Comparison of ENCODE assay signal across 21 cellular contexts in genomic region chr1:182771187-182771984, GRCh38. TPM values are rescaled to one million over a fixed set of nuclear protein-coding genes. Genes with fewer than 3 reads are reported as not detected.
DNase-seq lines count a peak whose midpoint lies in the region; ATAC-seq and TF ChIP-seq lines count a peak whose summit lies in the region.
"Had no signal": no experiment of that assay in that cellular context is flagged by ENCODE, and none has a peak within 500 bp of the region (broad histone marks: within the 10 kb centered on the region; RNA-seq: fewer than 3 reads in every experiment).

No MANE protein-coding gene starts in this region.

- H3K9me3 ChIP-seq in Panc1 (ENCODE audit: control insufficient read depth, insufficient read depth, low read depth, low read length) = no peaks in the 10 kb centered on the region
- H3K9me3 ChIP-seq in fibroblast of lung (ENCODE audit: control insufficient read depth, insufficient read depth, low read depth, low read length) = no peaks in the 10 kb centered on the region
- H3K9me3 ChIP-seq: heart right ventricle, right lobe of liver, suprapubic skin had no signal

- TF ChIP-seq CTCF in C4-2B (conservative IDR thresholded peaks at IDR 0.05) = peak; percentile 15
- TF ChIP-seq CTCF in Panc1 (IDR thresholded peaks at IDR 0.05) = 0 out of 2 replicates have a peak, but pooled peaks have one; percentile 6
- TF ChIP-seq CTCF in fibroblast of lung (conservative IDR thresholded peaks at IDR 0.05 in 1 of 2, IDR thresholded peaks at IDR 0.05 in 1 of 2; ENCODE audit: low read depth in 1 of 2, low read length in 2 of 2) = peak; percentile 7 to 24
- TF ChIP-seq CTCF in neural crest cell (conservative IDR thresholded peaks at IDR 0.05) = peak; percentile 56

- DNase-seq in Panc1 (ENCODE audit: low read depth, low spot score) = no peak
- no peak for DNase-seq in fibroblast of lung (ENCODE audit: low read depth in 2 of 2)
- DNase-seq in neural crest cell (ENCODE audit: low read depth, low spot score) = no peak
- DNase-seq in NCI-H526 (lab: John Stamatoyannopoulos, UW) = no peak
- no peak for DNase-seq in EL
- DNase-seq in activated T-cell treated with anti-CD3 and anti-CD28 coated beads, Interleukin-2, amount 50 U/mL, for 72 hours = no peak
- DNase-seq: activated naive CD4-positive, alpha-beta T cell treated with anti-CD3 and anti-CD28 coated beads, Interleukin-2, amount 50 U/mL, for 16 hours; anterior cingulate cortex; CD4-positive, alpha-beta memory T cell; cerebellar nuclear complex; DMS79 treated with DMSO at 0.1 percent for 48 hours; effector CD4-positive, alpha-beta T cell; heart right ventricle; Kasumi-1; NCI-H1092 treated with DMSO at 0.1 percent for 48 hours; NCI-H2081; right lobe of liver; SW 1271 had no signal

- H3K4me1 ChIP-seq in Panc1 (ENCODE audit: control insufficient read depth, insufficient read depth, low read length) = no peaks in the 10 kb centered on the region
- H3K4me1 ChIP-seq in fibroblast of lung (ENCODE audit: control insufficient read depth, extremely low read depth, insufficient read depth, low read length) = no peaks in the 10 kb centered on the region
- H3K4me1 ChIP-seq: right lobe of liver, suprapubic skin had no signal

- H3K9ac ChIP-seq in fibroblast of lung (ENCODE audit: insufficient read depth, low read length) = no peak overlapping the region

- intact Hi-C loops in Panc1 (cut with micrococcal nuclease; ENCODE audit: unreplicated experiment) = no loop called here

- H3K4me2 ChIP-seq in fibroblast of lung (ENCODE audit: extremely low read depth, insufficient read depth, low read length) = no peak overlapping the region

- H3K27ac Mint-ChIP-seq in neural crest cell (ENCODE audit: unreplicated experiment) = no peak overlapping the region
- no peak overlapping the region for H3K27ac Mint-ChIP-seq in activated T-cell treated with anti-CD3 and anti-CD28 coated beads, Interleukin-2, amount 50 U/mL, for 72 hours
- H3K27ac Mint-ChIP-seq: CD4-positive, alpha-beta memory T cell had no signal

- BruUV-seq in Panc1 (replicated peaks; lab: Mats Ljungman, UMichigan) = no TSS peak

- H3K4me1 Mint-ChIP-seq in neural crest cell = no peaks in the 10 kb centered on the region
- H3K4me1 Mint-ChIP-seq in activated T-cell treated with anti-CD3 and anti-CD28 coated beads, Interleukin-2, amount 50 U/mL, for 72 hours (ENCODE audit: low read depth) = no peaks in the 10 kb centered on the region
- H3K4me1 Mint-ChIP-seq: CD4-positive, alpha-beta memory T cell had no signal

- H3K36me3 ChIP-seq in Panc1 (ENCODE audit: control insufficient read depth, insufficient read depth, low read length) (no peaks in the 10 kb centered on the region), fibroblast of lung (ENCODE audit: control insufficient read depth, insufficient read depth, low read length) (no peaks in the 10 kb centered on the region)
- H3K36me3 ChIP-seq: heart right ventricle, right lobe of liver, suprapubic skin had no signal

- H3K27me3 ChIP-seq in Panc1 (ENCODE audit: control insufficient read depth, insufficient read depth, low read length) (peaks cover 4% of the 10 kb centered on the region; the same call in 1 of the 2 replicates), fibroblast of lung (ENCODE audit: control insufficient read depth, insufficient read depth, low read length) (no peaks in the 10 kb centered on the region)
- H3K27me3 ChIP-seq: heart right ventricle, right lobe of liver, suprapubic skin had no signal

- H3K27ac ChIP-seq in C4-2B (no peak overlapping the region), Panc1 (ENCODE audit: low read length) (no peak overlapping the region), fibroblast of lung (ENCODE audit: insufficient read depth, low read length) (no peak overlapping the region)
- H3K27ac ChIP-seq: right lobe of liver, suprapubic skin had no signal

- H4K20me1 ChIP-seq in fibroblast of lung (ENCODE audit: control insufficient read depth, extremely low read depth, insufficient read depth, low read length) = no peaks in the 10 kb centered on the region

- H3K79me2 ChIP-seq in fibroblast of lung (ENCODE audit: control insufficient read depth, insufficient read depth, low read length) = no peaks in the 10 kb centered on the region

- H3K27me3 Mint-ChIP-seq in neural crest cell (ENCODE audit: low read depth) = no peaks in the 10 kb centered on the region
- H3K27me3 Mint-ChIP-seq in activated T-cell treated with anti-CD3 and anti-CD28 coated beads, Interleukin-2, amount 50 U/mL, for 72 hours (ENCODE audit: low read depth) = peaks cover 36% of the 10 kb centered on the region

- no peak overlapping the region for H3K4me3 Mint-ChIP-seq in neural crest cell
- H3K4me3 Mint-ChIP-seq in activated T-cell treated with anti-CD3 and anti-CD28 coated beads, Interleukin-2, amount 50 U/mL, for 72 hours = no peak overlapping the region
- H3K4me3 Mint-ChIP-seq: CD4-positive, alpha-beta memory T cell had no signal

- CTCF ChIA-PET in Panc1 (lab: Charles Lee) = no interaction called here

- in situ Hi-C loops in Panc1 (cut with HindIII; ENCODE audit: low pct_unique_long_range_greater_than_20kb, low sequenced_read_pairs) = no loop called here

- H3K4me3 ChIP-seq in Panc1 (ENCODE audit: low read depth in 2 of 2, low read length in 2 of 2) (no peak overlapping the region), fibroblast of lung (replicated peaks in 1 of 4; ENCODE audit: control extremely low read depth in 1 of 4, insufficient read depth in 1 of 4, low read depth in 3 of 4, low read length in 4 of 4) (no peak overlapping the region)
- H3K4me3 ChIP-seq: heart right ventricle, right lobe of liver, suprapubic skin had no signal

- H3K9me3 Mint-ChIP-seq in neural crest cell = no peaks in the 10 kb centered on the region
- H3K9me3 Mint-ChIP-seq in activated T-cell treated with anti-CD3 and anti-CD28 coated beads, Interleukin-2, amount 50 U/mL, for 72 hours = no peaks in the 10 kb centered on the region
- H3K9me3 Mint-ChIP-seq: CD4-positive, alpha-beta memory T cell had no signal

- POLR2A ChIA-PET in Panc1 (lab: Charles Lee) = no interaction called here

- H3K36me3 Mint-ChIP-seq in neural crest cell (ENCODE audit: low read depth) = no peaks in the 10 kb centered on the region
- no peaks in the 10 kb centered on the region for H3K36me3 Mint-ChIP-seq in activated T-cell treated with anti-CD3 and anti-CD28 coated beads, Interleukin-2, amount 50 U/mL, for 72 hours (ENCODE audit: insufficient read depth in 2 of 2)
- H3K36me3 Mint-ChIP-seq: CD4-positive, alpha-beta memory T cell had no signal

- no peak overlapping the region for H2AFZ ChIP-seq in fibroblast of lung (ENCODE audit: low read length)

- ATAC-seq in Panc1 (no peak), HG02571 (IDR thresholded peaks at IDR 0.05; ENCODE audit: unreplicated experiment) (no peak)
- ATAC-seq in activated T-cell treated with anti-CD3 and anti-CD28 coated beads, Interleukin-2, amount 50 U/mL, for 72 hours (replicated peaks in 1 of 2) = no peak
- ATAC-seq: heart right ventricle had no signal

RNA-seq across cellular contexts. Expression of gene NPL, which starts 18.2 kb away (rescaled TPM):
- 0.90 TPM for total RNA-seq in Panc1 (2021; ENCODE audit: unreplicated experiment)
- polyA plus RNA-seq in Panc1 (2012; ENCODE audit: insufficient read length) = 0.99 TPM
- total RNA-seq in fibroblast of lung = 2.6 and 3.9 TPM in 2 replicates
- 1.4 and 2.3 TPM in 2 replicates for polyA plus RNA-seq in fibroblast of lung
- polyA plus RNA-seq in fibroblast of lung (2012) = 1.0 and 1.1 TPM in 2 replicates
- 1.1 TPM in 1 of 2 replicates, not detected in the other for polyA minus RNA-seq in fibroblast of lung (ENCODE audit: low replicate concordance)
- 9.1 and 12.7 TPM in 2 replicates for total RNA-seq in neural crest cell
- 1 to 10 TPM; 4.4 to 7.5 TPM for total RNA-seq in activated T-cell treated with anti-CD3 and anti-CD28 coated beads, Interleukin-2, amount 50 U/mL, for 72 hours

Comparison
In these comparisons a context has a peak if more than half of its experiments do, and no peak if none do; other contexts are left out.
1. CTCF ChIP-seq: peak in every context shown above with its lines; median percentile 56 in neural crest cell; 16 in fibroblast of lung; 15 in C4-2B; 6 in Panc1.